33 cellular contexts compared by ENCODE assay signal in the genomic region with DNA sequence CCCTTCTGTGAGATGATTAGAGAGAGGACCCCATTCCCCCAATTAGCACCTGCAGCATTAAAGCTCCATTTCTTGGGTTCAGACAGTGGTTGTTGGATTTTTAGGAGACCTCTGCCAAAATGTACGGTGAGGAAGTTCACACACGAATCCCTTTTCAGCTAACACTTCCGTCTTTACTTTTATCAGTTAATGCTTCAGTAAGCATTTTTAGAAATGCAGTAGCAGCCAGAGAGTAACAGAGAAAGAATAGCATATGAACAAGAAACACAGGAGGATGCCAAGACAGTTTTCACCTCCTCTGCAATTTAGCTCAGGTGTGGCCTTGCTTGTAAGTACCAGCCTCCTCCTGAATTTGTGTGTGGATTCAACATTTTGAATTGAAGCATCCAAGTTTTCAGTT.
"Had no signal": no experiment of that assay in that cellular context is flagged by ENCODE, and none has a peak within 500 bp of the region (broad histone marks: within the 10 kb centered on the region; RNA-seq: fewer than 3 reads in every experiment).

No MANE protein-coding gene starts in this region.

- H3K4me3 ChIP-seq: adrenal gland, ascending aorta, body of pancreas, breast epithelium, cardiac muscle cell had no signal

- H3K27ac ChIP-seq: adrenal gland, ascending aorta, body of pancreas, brain microvascular endothelial cell, breast epithelium, cardiac muscle cell had no signal

- FAIRE-seq: astrocyte, bronchial epithelial cell, colon had no signal

- H3K36me3 ChIP-seq: adrenal gland, ascending aorta, brain microvascular endothelial cell, breast epithelium, cardiac muscle cell had no signal

- H3K9me3 ChIP-seq: adrenal gland, ascending aorta, body of pancreas had no signal

- H3K27me3 ChIP-seq: adrenal gland, ascending aorta, body of pancreas, brain microvascular endothelial cell, breast epithelium, cardiac muscle cell had no signal

- ATAC-seq: activated naive CD4-positive, alpha-beta T cell treated with anti-CD3 and anti-CD28 coated beads, Interleukin-2, amount 50 U/mL, for 72 hours; activated naive CD8-positive, alpha-beta T cell treated with anti-CD3 and anti-CD28 coated beads, Interleukin-2, amount 50 U/mL, for 24 hours; activated T-cell treated with anti-CD3 and anti-CD28 coated beads, Interleukin-2, amount 50 U/mL, for 4 hours; activated T-cell treated with anti-CD3 and anti-CD28 coated beads, Interleukin-2, amount 50 U/mL, for 72 hours; activated T-helper 17 cell treated with anti-CD3 and anti-CD28 coated beads, Interleukin-2, amount 50 U/mL, for 72 hours; body of pancreas had no signal

- DNase-seq: activated effector memory CD4-positive, alpha-beta T cell treated with anti-CD3 and anti-CD28 coated beads, Interleukin-2, amount 50 U/mL, for 16 hours; activated effector memory CD4-positive, alpha-beta T cell treated with Interleukin-2 at 50 U/mL for 16 hours; activated gamma-delta T cell; activated gamma-delta T cell treated with Interleukin-2 at 50 U/mL for 16 hours; activated naive CD4-positive, alpha-beta T cell; activated naive CD4-positive, alpha-beta T cell treated with anti-CD3 and anti-CD28 coated beads for 36 hours; activated naive CD4-positive, alpha-beta T cell treated with anti-CD3 and anti-CD28 coated beads, Interleukin-2, amount 10 ng/mL, durations not matched to agents 7 days and 5 days; activated naive CD4-positive, alpha-beta T cell treated with anti-CD3 and anti-CD28 coated beads, Interleukin-2, amount 50 U/mL, for 16 hours; activated naive CD4-positive, alpha-beta T cell treated with Interleukin-2 at 50 U/mL for 16 hours; activated naive CD8-positive, alpha-beta T cell treated with anti-CD3 and anti-CD28 coated beads for 36 hours; activated naive CD8-positive, alpha-beta T cell treated with anti-CD3 and anti-CD28 coated beads, Interleukin-2, amount 10 ng/mL, durations not matched to agents 7 days and 5 days; activated naive CD8-positive, alpha-beta T cell treated with anti-CD3 and anti-CD28 coated beads, Interleukin-2, amount 50 U/mL, for 24 hours; activated T-cell treated with anti-CD3 and anti-CD28 coated beads, Interleukin-2, amount 50 U/mL, for 4 hours; activated T-cell treated with anti-CD3 and anti-CD28 coated beads, Interleukin-2, amount 50 U/mL, for 48 hours; activated T-cell treated with anti-CD3 and anti-CD28 coated beads, Interleukin-2, amount 50 U/mL, for 72 hours; adrenal gland; amniotic stem cell; amygdala; anterior cingulate cortex; aorta; body of pancreas; brain microvascular endothelial cell; caudate nucleus; central memory CD4-positive, alpha-beta T cell; cerebellar nuclear complex had no signal

- H3K4me1 ChIP-seq: adrenal gland, ascending aorta, body of pancreas, breast epithelium had no signal
